16 cellular contexts compared by ENCODE assay signal in genomic region chr7:155234950-155235789, GRCh38.
DNase-seq lines count a peak whose midpoint lies in the region; ATAC-seq and TF ChIP-seq lines count a peak whose summit lies in the region.
"Had no signal": no experiment of that assay in that cellular context is flagged by ENCODE, and none has a peak within 500 bp of the region (broad histone marks: within the 10 kb centered on the region; RNA-seq: fewer than 3 reads in every experiment).

No MANE protein-coding gene starts in this region.

- peak overlapping the region in 1 of 2 donors; percentile 43 for H3K9ac ChIP-seq in liver (ENCODE audit: low read depth in 1 of 2, low read length in 2 of 2)

- TF ChIP-seq RAD21 in liver (IDR thresholded peaks at IDR 0.05) = peak; percentile 12 to 21

- peaks cover 0 to 6% (median 0%) of the 10 kb centered on the region in 3 donors for H3K9me3 ChIP-seq in body of pancreas
- no peaks in the 10 kb centered on the region for H3K9me3 ChIP-seq in liver (ENCODE audit: control insufficient read depth in 4 of 4, low read length in 3 of 4)
- no peaks in the 10 kb centered on the region for H3K9me3 ChIP-seq in spleen
- H3K9me3 ChIP-seq: colonic mucosa had no signal

- peaks cover 49% of the 10 kb centered on the region for H3K4me1 ChIP-seq in body of pancreas
- peaks cover 2 to 37% (median 20%) of the 10 kb centered on the region in 4 donors for H3K4me1 ChIP-seq in liver (ENCODE audit: control insufficient read depth in 4 of 4, insufficient read depth in 4 of 4, low read length in 3 of 4)
- no peaks in the 10 kb centered on the region for H3K4me1 ChIP-seq in spleen
- H3K4me1 ChIP-seq: colonic mucosa had no signal

- WGBS in body of pancreas, 2 donors = 29 to 33% methylated on average over 14 of the region's 14 CpGs
- 43% methylated on average over 14 of the region's 14 CpGs for WGBS in liver
- WGBS in spleen, 5 donors = 79 to 91% (median 90%) methylated on average over 14 of the region's 14 CpGs

- intact Hi-C loops in body of pancreas (cut with DNase I) (no loop called here), spleen (cut with DNase I; ENCODE audit: low total_unique reads) (no loop called here), cardiac septum (cut with DNase I) (no loop called here)

- H3K36me3 ChIP-seq in body of pancreas (replicated peaks in 1 of 2; ENCODE audit: insufficient read depth in 1 of 2, low read depth in 2 of 2) (no peaks in the 10 kb centered on the region), liver (ENCODE audit: control insufficient read depth in 4 of 4, insufficient read depth in 3 of 4, low read depth in 1 of 4, low read length in 3 of 4) (no peaks in the 10 kb centered on the region), spleen (no peaks in the 10 kb centered on the region)
- H3K36me3 ChIP-seq: brain microvascular endothelial cell, colonic mucosa, WERI-Rb-1 had no signal

- TF ChIP-seq CTCF in body of pancreas (IDR thresholded peaks at IDR 0.05) (peak in 1 of 7 experiments; percentile 12), liver (IDR thresholded peaks at IDR 0.05; ENCODE audit: low read depth, low read length, missing input control) (no peak), spleen (IDR thresholded peaks at IDR 0.05 in 8 of 11, conservative IDR thresholded peaks at IDR 0.05 in 3 of 11) (no peak)

- H3K27ac ChIP-seq in body of pancreas = peak overlapping the region; percentile 74 to 91 (median 88)
- peak overlapping the region; percentile 84 to 87 for H3K27ac ChIP-seq in liver (ENCODE audit: low read depth in 1 of 2, low read length in 2 of 2)
- H3K27ac ChIP-seq in spleen = no peak overlapping the region
- H3K27ac ChIP-seq: brain microvascular endothelial cell, colonic mucosa, WERI-Rb-1 had no signal

- DNase-seq in LoVo (ENCODE audit: low spot score) (peak; percentile 89), body of pancreas (peak; percentile 83 to 91 (median 88)), spleen (peak; percentile 44), cardiac septum (ENCODE audit: low spot score) (no peak), DMS153 (lab: John Stamatoyannopoulos, UW) (no peak)
- DNase-seq: activated CD4-positive, alpha-beta T cell treated with anti-CD3 and anti-CD28 coated beads, Interleukin-2, amount 50 U/mL, for 1 hour; brain microvascular endothelial cell; colonic mucosa; head of caudate nucleus; naive thymus-derived CD4-positive, alpha-beta T cell; NCI-H82; stimulated activated CD4-positive, alpha-beta T cell treated with anti-CD3 and anti-CD28 coated beads, Interleukin-1b, Interleukin-23, amount 100 ng/mL, for 48 hours; T-helper 2 cell; WERI-Rb-1 had no signal

- TF ChIP-seq POLR2A in body of pancreas (IDR thresholded peaks at IDR 0.05) = peak in 2 of 3 donors; percentile 14 to 38
- TF ChIP-seq POLR2A in spleen (IDR thresholded peaks at IDR 0.05) = no peak

- H3K4me3 ChIP-seq in body of pancreas (no peak overlapping the region), liver (ENCODE audit: low read depth in 1 of 3, low read length in 3 of 3) (no peak overlapping the region), spleen (no peak overlapping the region)
- H3K4me3 ChIP-seq: colonic mucosa had no signal

- H3K27me3 ChIP-seq in body of pancreas (no peaks in the 10 kb centered on the region), liver (ENCODE audit: control insufficient read depth in 4 of 4, insufficient read depth in 4 of 4, low read length in 3 of 4) (no peaks in the 10 kb centered on the region), spleen (replicated peaks in 1 of 7) (peaks cover 0 to 6% (median 0%) of the 10 kb centered on the region in 7 donors)
- H3K27me3 ChIP-seq: brain microvascular endothelial cell, colonic mucosa had no signal

- ATAC-seq in body of pancreas (peak; percentile 84), GM21360 (IDR thresholded peaks at IDR 0.05; ENCODE audit: unreplicated experiment) (no peak)
- ATAC-seq: naive thymus-derived CD4-positive, alpha-beta T cell had no signal

TF ChIP-seq in liver, 16 proteins besides CTCF, POLR2A, EP300 and RAD21:
- TF ChIP-seq ZBTB33 (IDR thresholded peaks at IDR 0.05) (peak; percentile 1), REST (IDR thresholded peaks at IDR 0.05) (peak; percentile 25), YY1 (IDR thresholded peaks at IDR 0.05) (peak; percentile 94), FOXA2 (IDR thresholded peaks at IDR 0.05) (no peak), JUND (IDR thresholded peaks at IDR 0.05) (peak in 1 of 2 donors; percentile 71), GABPA (IDR thresholded peaks at IDR 0.05 in 1 of 2, conservative IDR thresholded peaks at IDR 0.05 in 1 of 2) (peak in 1 of 2 donors; percentile 29), MAX (IDR thresholded peaks at IDR 0.05) (peak; percentile 80), TAF1 (conservative IDR thresholded peaks at IDR 0.05) (no peak), ATF3 (IDR thresholded peaks at IDR 0.05) (no peak), EGR1 (IDR thresholded peaks at IDR 0.05; ENCODE audit: low read depth in 2 of 2) (peak in 1 of 2 donors; percentile 20), SP1 (IDR thresholded peaks at IDR 0.05) (peak; percentile 84), HNF4G (IDR thresholded peaks at IDR 0.05) (peak; percentile 20), RXRA (IDR thresholded peaks at IDR 0.05) (peak; percentile 76 to 93), HNF4A (conservative IDR thresholded peaks at IDR 0.05) (peak; percentile 78 to 85), NR2F2 (IDR thresholded peaks at IDR 0.05) (no peak), FOXA1 (IDR thresholded peaks at IDR 0.05) (no peak)

Comparison
In these comparisons a context has a peak if more than half of its experiments do, and no peak if none do; other contexts are left out.
1. DNase-seq: peak in LoVo (single experiment), body of pancreas (4 of 4) and spleen (single experiment); none in cardiac septum (single experiment) and DMS153 (single experiment).
2. H3K27ac ChIP-seq: peak in body of pancreas (4 of 4) and liver (2 of 2); none in spleen (0 of 8).
3. POLR2A ChIP-seq: peak in body of pancreas (2 of 3); none in spleen (0 of 3).